ENCODE assay signal across 9 cellular contexts in genomic region chr2:62198237-62198633, GRCh38. TPM values are rescaled to one million over a fixed set of nuclear protein-coding genes. Genes with fewer than 3 reads are reported as not detected.
DNase-seq lines count a peak whose midpoint lies in the region; ATAC-seq and TF ChIP-seq lines count a peak whose summit lies in the region.
"Had no signal": no experiment of that assay in that cellular context is flagged by ENCODE, and none has a peak within 500 bp of the region (broad histone marks: within the 10 kb centered on the region; RNA-seq: fewer than 3 reads in every experiment).

No MANE protein-coding gene starts in this region.

- H3K9me3 Mint-ChIP-seq in brain = no peaks in the 10 kb centered on the region
- H3K9me3 Mint-ChIP-seq in naive thymus-derived CD4-positive, alpha-beta T cell = no peaks in the 10 kb centered on the region

- peak overlapping the region; percentile 10 to 87 (median 70) for H3K27ac Mint-ChIP-seq in brain
- peak overlapping the region; percentile 53 to 95 (median 92) for H3K27ac Mint-ChIP-seq in naive thymus-derived CD4-positive, alpha-beta T cell

- peak overlapping the region; percentile 88 to 98 (median 92) for H3K9ac ChIP-seq in BLaER1 treated with 17β-estradiol and CSF1 and Interleukin-3, amounts not matched to agents 10 nM and 100 nM

- CTCF ChIA-PET in naive thymus-derived CD4-positive, alpha-beta T cell (lab: Charles Lee) = no interaction called here

- POLR2A ChIA-PET in naive thymus-derived CD4-positive, alpha-beta T cell (lab: Charles Lee) = interaction anchor here (0.5 kb wide), 1 partner anchor 62 kb away, joined by 4 read pairs; no protein-coding TSS in a partner anchor

- H3K36me3 ChIP-seq in BLaER1 treated with 17β-estradiol and CSF1 and Interleukin-3, amounts not matched to agents 10 nM and 100 nM = peaks cover 0 to 5% (median 0%) of the 10 kb centered on the region in 11 experiments; a peak in 1 of 22 replicates
- H3K36me3 ChIP-seq in KOPT-K1 (ENCODE audit: insufficient read depth, low read length) = no peaks in the 10 kb centered on the region
- peaks cover 0 to 10% (median 0%) of the 10 kb centered on the region in 3 experiments for H3K36me3 ChIP-seq in naive thymus-derived CD4-positive, alpha-beta T cell (ENCODE audit: control insufficient read depth in 2 of 3, insufficient read depth in 3 of 3, low read length in 3 of 3)

- intact Hi-C loops in naive thymus-derived CD4-positive, alpha-beta T cell (cut with micrococcal nuclease) = loop anchor here (5.0 to 10.0 kb wide), 12 partner anchors 34 to 1641 kb away; partner anchors contain the start of genes COMMD1 (in 2 of the 2), PAPOLG (in 1 of the 2), PEX13 (in 1 of the 2) and PUS10 (in 1 of the 2)

- no peaks in the 10 kb centered on the region for H3K27me3 ChIP-seq in BLaER1 treated with 17β-estradiol and CSF1 and Interleukin-3, amounts not matched to agents 10 nM and 100 nM
- H3K27me3 ChIP-seq in naive thymus-derived CD4-positive, alpha-beta T cell (ENCODE audit: control insufficient read depth in 2 of 2, insufficient read depth in 2 of 2, low read length in 2 of 2) = no peaks in the 10 kb centered on the region
- H3K27me3 ChIP-seq: SJSA1 had no signal

- peaks cover 66 to 79% (median 75%) of the 10 kb centered on the region in 10 experiments for H3K4me1 ChIP-seq in BLaER1 treated with 17β-estradiol and CSF1 and Interleukin-3, amounts not matched to agents 10 nM and 100 nM
- H3K4me1 ChIP-seq in naive thymus-derived CD4-positive, alpha-beta T cell (ENCODE audit: control insufficient read depth in 2 of 2, insufficient read depth in 2 of 2, low read length in 2 of 2) = peaks cover 46 to 62% of the 10 kb centered on the region in 2 donors

- peaks cover 15% of the 10 kb centered on the region for H3K27me3 Mint-ChIP-seq in brain
- H3K27me3 Mint-ChIP-seq in naive thymus-derived CD4-positive, alpha-beta T cell = no peaks in the 10 kb centered on the region

- no peaks in the 10 kb centered on the region; a peak in 1 of 22 replicates for H3K9me3 ChIP-seq in BLaER1 treated with 17β-estradiol and CSF1 and Interleukin-3, amounts not matched to agents 10 nM and 100 nM (replicated peaks in 1 of 11)
- H3K9me3 ChIP-seq in KOPT-K1 (ENCODE audit: insufficient read depth, low read length, poor library complexity, severe bottlenecking) = no peaks in the 10 kb centered on the region
- no peaks in the 10 kb centered on the region for H3K9me3 ChIP-seq in naive thymus-derived CD4-positive, alpha-beta T cell (ENCODE audit: control insufficient read depth in 2 of 3, low read length in 3 of 3)

- H3K27ac ChIP-seq in BLaER1 treated with 17β-estradiol and CSF1 and Interleukin-3, amounts not matched to agents 10 nM and 100 nM = peak overlapping the region in 10 of 11 experiments; percentile 52 to 92 (median 86); a peak in 18 of 22 replicates
- H3K27ac ChIP-seq in KOPT-K1 (ENCODE audit: low read depth, low read length, poor library complexity, severe bottlenecking) = peak overlapping the region; percentile 94
- H3K27ac ChIP-seq in naive thymus-derived CD4-positive, alpha-beta T cell (ENCODE audit: low read depth, low read length) = peak overlapping the region; percentile 86
- H3K27ac ChIP-seq: SJSA1 had no signal

- H3K4me1 Mint-ChIP-seq in brain = peaks cover 32% of the 10 kb centered on the region
- peaks cover 54 to 60% (median 57%) of the 10 kb centered on the region in 7 donors for H3K4me1 Mint-ChIP-seq in naive thymus-derived CD4-positive, alpha-beta T cell

- TF ChIP-seq CTCF in brain (conservative IDR thresholded peaks at IDR 0.05) = no peak

- H4K20me1 ChIP-seq in BLaER1 treated with 17β-estradiol and CSF1 and Interleukin-3, amounts not matched to agents 10 nM and 100 nM = peaks cover 55 to 71% (median 68%) of the 10 kb centered on the region in 11 experiments

- peak overlapping the region; percentile 87 to 93 (median 92) for H3K4me3 Mint-ChIP-seq in brain
- H3K4me3 Mint-ChIP-seq in naive thymus-derived CD4-positive, alpha-beta T cell = peak overlapping the region; percentile 82 to 93 (median 89)

- ATAC-seq in naive thymus-derived CD4-positive, alpha-beta T cell = no peak
- no peak for ATAC-seq in HG03045 (IDR thresholded peaks at IDR 0.05; ENCODE audit: unreplicated experiment)
- ATAC-seq in GM21528 (IDR thresholded peaks at IDR 0.05; ENCODE audit: low FRiP score, unreplicated experiment) = no peak
- ATAC-seq in HG03095 (IDR thresholded peaks at IDR 0.05; ENCODE audit: unreplicated experiment) = no peak

- H3K4me2 ChIP-seq in BLaER1 treated with 17β-estradiol and CSF1 and Interleukin-3, amounts not matched to agents 10 nM and 100 nM = peak overlapping the region; percentile 84 to 99 (median 87)

- DNase-seq in naive thymus-derived CD4-positive, alpha-beta T cell = no peak
- no peak for DNase-seq in COR-L47 (lab: John Stamatoyannopoulos, UW)

- H3K36me3 Mint-ChIP-seq in brain = no peaks in the 10 kb centered on the region
- H3K36me3 Mint-ChIP-seq in naive thymus-derived CD4-positive, alpha-beta T cell = peaks cover 0 to 19% (median 0%) of the 10 kb centered on the region in 5 donors

- peak overlapping the region; percentile 90 to 99 (median 98) for H3K4me3 ChIP-seq in BLaER1 treated with 17β-estradiol and CSF1 and Interleukin-3, amounts not matched to agents 10 nM and 100 nM
- H3K4me3 ChIP-seq in naive thymus-derived CD4-positive, alpha-beta T cell (ENCODE audit: low read length) = peak overlapping the region; percentile 98

RNA-seq across cellular contexts. Expression of gene B3GNT2, which starts 2.3 kb away (rescaled TPM):
- 4.5 TPM for polyA plus RNA-seq in brain (ENCODE audit: insufficient read depth, low read depth, low replicate concordance)
- 10 to 100 TPM; 16.9 to 37.0 (median 34.7) TPM for total RNA-seq in naive thymus-derived CD4-positive, alpha-beta T cell
- 10 to 100 TPM; 16.3 to 20.3 TPM for polyA plus RNA-seq in naive thymus-derived CD4-positive, alpha-beta T cell
